8 cellular contexts compared by ENCODE assay signal in the genomic region with DNA sequence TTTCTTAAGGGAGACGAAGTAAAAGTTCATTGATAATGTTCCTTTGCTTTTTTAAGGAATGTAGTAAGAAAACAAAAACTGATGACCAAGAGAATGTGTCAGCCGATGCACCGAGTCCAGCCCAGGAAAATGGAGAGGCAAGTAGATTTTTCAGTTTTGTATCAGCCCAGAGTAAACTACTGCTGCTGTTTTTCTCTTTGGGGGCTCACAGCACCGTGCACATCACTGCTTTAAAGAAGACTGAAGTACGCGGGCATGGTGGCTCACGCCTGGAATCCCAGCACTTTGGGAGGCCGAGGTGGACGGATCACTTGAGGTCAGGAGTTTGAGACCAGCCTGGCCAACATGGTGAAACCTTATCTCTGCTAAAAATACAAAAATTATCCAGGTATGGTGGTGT. TPM values are rescaled to one million over a fixed set of nuclear protein-coding genes. Genes with fewer than 3 reads are reported as not detected.
DNase-seq lines count a peak whose midpoint lies in the region; ATAC-seq, FAIRE-seq and TF ChIP-seq lines count a peak whose summit lies in the region.
"Not testable (repeated sequence)": the region's sequence is repeated elsewhere in the genome, so short reads cannot be mapped to it uniquely, and the experiment has no call there.

No MANE protein-coding gene starts in this region.

- not testable (repeated sequence) for H3K9me3 ChIP-seq in CD4-positive, CD25-positive, alpha-beta regulatory T cell (ENCODE audit: control insufficient read depth in 2 of 2, low read length in 2 of 2); SU-DHL-6 (ENCODE audit: insufficient read depth, low read length); HepG2 (ENCODE audit: low read length); neural progenitor cell (ENCODE audit: low read depth); suprapubic skin

- not testable (repeated sequence) for DNase-seq in CD4-positive, CD25-positive, alpha-beta regulatory T cell; activated T-cell treated with anti-CD3 and anti-CD28 coated beads, Interleukin-2, amount 50 U/mL, for 24 hours; HepG2 (ENCODE audit: low spot score); neural progenitor cell (ENCODE audit: low spot score); suprapubic skin (ENCODE audit: low spot score in 2 of 2)

- H3K9me3 Mint-ChIP-seq in CD4-positive, CD25-positive, alpha-beta regulatory T cell; activated T-cell treated with anti-CD3 and anti-CD28 coated beads, Interleukin-2, amount 50 U/mL, for 24 hours; brain; neural progenitor cell: not testable (repeated sequence)

- BruUV-seq in HepG2 (replicated peaks; lab: Mats Ljungman, UMichigan): not testable (repeated sequence)

- H3K9ac ChIP-seq in KMS-11; SU-DHL-6 (ENCODE audit: low read length); HepG2 (ENCODE audit: insufficient read depth, low read depth, low read length); neural progenitor cell: not testable (repeated sequence)

- peak overlapping the region; percentile 6 for H3K4me3 ChIP-seq in CD4-positive, CD25-positive, alpha-beta regulatory T cell (ENCODE audit: low read depth, low read length)
- not testable (repeated sequence) for H3K4me3 ChIP-seq in KMS-11 (IDR thresholded peaks at IDR 0.05; ENCODE audit: insufficient read depth, low read depth, low read length); SU-DHL-6 (ENCODE audit: insufficient read depth, low read length, poor library complexity, severe bottlenecking)
- H3K4me3 ChIP-seq in HepG2 (replicated peaks in 1 of 3; ENCODE audit: insufficient read depth in 1 of 3, low read depth in 2 of 3, low read length in 3 of 3) (peak overlapping the region in 1 of 3 experiments; percentile 99; a peak in 1 of 6 replicates), neural progenitor cell (peak overlapping the region; percentile 94), suprapubic skin (peak overlapping the region; percentile 79)

- FAIRE-seq in HepG2 (lab: Jason Lieb, UNC): not testable (repeated sequence)

- not testable (repeated sequence) for H3F3A ChIP-seq in SU-DHL-6 (ENCODE audit: insufficient read depth)
- H3F3A ChIP-seq in neural progenitor cell (ENCODE audit: low read depth): peaks cover 12% of the 10 kb centered on the region

- not testable (repeated sequence) for H2AFZ ChIP-seq in KMS-11 (ENCODE audit: low read depth); SU-DHL-6 (ENCODE audit: low read depth, low read length, severe bottlenecking); HepG2 (ENCODE audit: low read length); neural progenitor cell (replicated peaks)

- 94% methylated on average over 9 of the region's 9 CpGs for WGBS in HepG2 (ENCODE audit: low lambda C conversion rate)
- 91% methylated on average over 9 of the region's 9 CpGs for WGBS in suprapubic skin

- not testable (repeated sequence) for H4K20me1 ChIP-seq in KMS-11 (ENCODE audit: insufficient read depth); SU-DHL-6 (ENCODE audit: low read depth, low read length); HepG2 (ENCODE audit: insufficient read depth, low read length)
- H4K20me1 ChIP-seq in neural progenitor cell (ENCODE audit: low read depth): peaks cover 29% of the 10 kb centered on the region

- H3K4me3 Mint-ChIP-seq in CD4-positive, CD25-positive, alpha-beta regulatory T cell: peak overlapping the region; percentile 10 to 90 (median 56)
- peak overlapping the region; percentile 90 for H3K4me3 Mint-ChIP-seq in activated T-cell treated with anti-CD3 and anti-CD28 coated beads, Interleukin-2, amount 50 U/mL, for 24 hours
- H3K4me3 Mint-ChIP-seq in brain (peak overlapping the region; percentile 96 to 99 (median 98)), neural progenitor cell (peak overlapping the region; percentile 98)

- not testable (repeated sequence) for TF ChIP-seq EP300 in HepG2 (IDR thresholded peaks at IDR 0.05; ENCODE audit: low read depth in 2 of 2, low read length in 2 of 2); HepG2 (CRISPR knock-in tag; IDR thresholded peaks at IDR 0.05; ENCODE audit: borderline replicate concordance); suprapubic skin (IDR thresholded peaks at IDR 0.05)

- intact Hi-C loops in HepG2 (cut with micrococcal nuclease; ENCODE audit: unreplicated experiment): loop anchor here (2.0 kb wide), 1 partner anchor 95 kb away; no protein-coding TSS in a partner anchor

- H3K4me2 ChIP-seq in KMS-11 (peak overlapping the region; percentile 77), SU-DHL-6 (ENCODE audit: low read depth, low read length, poor library complexity, severe bottlenecking) (peak overlapping the region; percentile 97), HepG2 (ENCODE audit: low read depth, low read length) (peak overlapping the region; percentile 99), neural progenitor cell (peak overlapping the region; percentile 92)

- POLR2A ChIA-PET in HepG2 (lab: Yijun Ruan, JAX): interaction anchor here (1.5 kb wide), 1 partner anchor 34 kb away, joined by 5 read pairs; no protein-coding TSS in a partner anchor

- H3K27me3 Mint-ChIP-seq in CD4-positive, CD25-positive, alpha-beta regulatory T cell; activated T-cell treated with anti-CD3 and anti-CD28 coated beads, Interleukin-2, amount 50 U/mL, for 24 hours; brain: not testable (repeated sequence)
- peaks cover 11% of the 10 kb centered on the region for H3K27me3 Mint-ChIP-seq in neural progenitor cell (ENCODE audit: insufficient read depth, low read depth)

- in situ Hi-C loops in HepG2 (cut with HindIII; ENCODE audit: extremely low pct_ligation_motif_present, low pct_unique_long_range_greater_than_20kb): not testable (repeated sequence)

- H3K27me3 ChIP-seq in CD4-positive, CD25-positive, alpha-beta regulatory T cell (ENCODE audit: control insufficient read depth, insufficient read depth, low read length); KMS-11 (ENCODE audit: insufficient read depth, low read depth); SU-DHL-6 (ENCODE audit: low read length); HepG2 (ENCODE audit: control insufficient read depth in 1 of 2, insufficient read depth in 2 of 2, low read length in 2 of 2); neural progenitor cell; suprapubic skin: not testable (repeated sequence)

- peaks cover 37% of the 10 kb centered on the region for H3K36me3 ChIP-seq in CD4-positive, CD25-positive, alpha-beta regulatory T cell (ENCODE audit: control insufficient read depth, insufficient read depth, low read length)
- not testable (repeated sequence) for H3K36me3 ChIP-seq in KMS-11 (ENCODE audit: insufficient read depth); SU-DHL-6 (ENCODE audit: low read length); neural progenitor cell
- H3K36me3 ChIP-seq in HepG2 (replicated peaks in 1 of 2; ENCODE audit: control insufficient read depth in 1 of 2, insufficient read depth in 2 of 2, low read length in 2 of 2) (peaks cover 17 to 43% of the 10 kb centered on the region in 2 experiments), suprapubic skin (peaks cover 48% of the 10 kb centered on the region)

- H3K79me2 ChIP-seq in KMS-11 (ENCODE audit: insufficient read depth, low read depth): peaks cover 18% of the 10 kb centered on the region; the same call in 1 of the 2 replicates
- not testable (repeated sequence) for H3K79me2 ChIP-seq in SU-DHL-6 (ENCODE audit: insufficient read depth, low read length)
- H3K79me2 ChIP-seq in HepG2 (ENCODE audit: insufficient read depth, low read length): peaks cover 10% of the 10 kb centered on the region
- peaks cover 17% of the 10 kb centered on the region for H3K79me2 ChIP-seq in neural progenitor cell (ENCODE audit: low read depth)

- peaks cover 18% of the 10 kb centered on the region for H3K4me1 ChIP-seq in CD4-positive, CD25-positive, alpha-beta regulatory T cell (ENCODE audit: control insufficient read depth, insufficient read depth, low read length, poor library complexity, severe bottlenecking)
- H3K4me1 ChIP-seq in KMS-11 (ENCODE audit: low read depth, poor library complexity, severe bottlenecking): peaks cover 45% of the 10 kb centered on the region
- H3K4me1 ChIP-seq in HepG2 (ENCODE audit: insufficient read depth, low read length): peaks cover 56% of the 10 kb centered on the region
- H3K4me1 ChIP-seq in neural progenitor cell: peaks cover 10% of the 10 kb centered on the region
- peaks cover 33% of the 10 kb centered on the region for H3K4me1 ChIP-seq in suprapubic skin

- H3K36me3 Mint-ChIP-seq in CD4-positive, CD25-positive, alpha-beta regulatory T cell: peaks cover 30% of the 10 kb centered on the region
- peaks cover 67% of the 10 kb centered on the region for H3K36me3 Mint-ChIP-seq in activated T-cell treated with anti-CD3 and anti-CD28 coated beads, Interleukin-2, amount 50 U/mL, for 24 hours (ENCODE audit: low read depth)
- H3K36me3 Mint-ChIP-seq in brain (peaks cover 53% of the 10 kb centered on the region), neural progenitor cell (peaks cover 29% of the 10 kb centered on the region)

- not testable (repeated sequence) for TF ChIP-seq POLR2A in HepG2 (IDR thresholded peaks at IDR 0.05; ENCODE audit: insufficient read depth in 1 of 2, low read depth in 2 of 2, low read length in 2 of 2); suprapubic skin (IDR thresholded peaks at IDR 0.05)

- H3K9me2 ChIP-seq in SU-DHL-6 (replicated peaks; ENCODE audit: insufficient read depth, low read length): not testable (repeated sequence)

- H3K4me1 Mint-ChIP-seq in CD4-positive, CD25-positive, alpha-beta regulatory T cell: peaks cover 5 to 41% (median 18%) of the 10 kb centered on the region in 4 donors
- H3K4me1 Mint-ChIP-seq in activated T-cell treated with anti-CD3 and anti-CD28 coated beads, Interleukin-2, amount 50 U/mL, for 24 hours (ENCODE audit: low read depth): peaks cover 35% of the 10 kb centered on the region
- peaks cover 44% of the 10 kb centered on the region for H3K4me1 Mint-ChIP-seq in brain
- peaks cover 20% of the 10 kb centered on the region for H3K4me1 Mint-ChIP-seq in neural progenitor cell

- CTCF ChIA-PET in HepG2 (lab: Yijun Ruan, JAX; ENCODE audit: low intra/inter-chr PET ratio, low total read pairs): not testable (repeated sequence)

- not testable (repeated sequence) for H3K27ac Mint-ChIP-seq in CD4-positive, CD25-positive, alpha-beta regulatory T cell; activated T-cell treated with anti-CD3 and anti-CD28 coated beads, Interleukin-2, amount 50 U/mL, for 24 hours; neural progenitor cell
- H3K27ac Mint-ChIP-seq in brain: peak overlapping the region in 2 of 5 experiments; percentile 48 to 95

- ATAC-seq in CD4-positive, CD25-positive, alpha-beta regulatory T cell (ENCODE audit: low read depth in 2 of 2); HepG2: not testable (repeated sequence)

- not testable (repeated sequence) for H3K27ac ChIP-seq in CD4-positive, CD25-positive, alpha-beta regulatory T cell (ENCODE audit: insufficient read depth, low read length, poor library complexity, severe bottlenecking); KMS-11; SU-DHL-6 (ENCODE audit: low read depth, low read length); HepG2 (ENCODE audit: extremely low read length, insufficient read depth, low read length); neural progenitor cell; suprapubic skin

- TF ChIP-seq CTCF in KMS-11 (conservative IDR thresholded peaks at IDR 0.05; ENCODE audit: low read depth, low read length); SU-DHL-6 (IDR thresholded peaks at IDR 0.05; ENCODE audit: insufficient read depth, low read length, poor library complexity, severe bottlenecking); brain (conservative IDR thresholded peaks at IDR 0.05); HepG2 (CRISPR knock-in tag; IDR thresholded peaks at IDR 0.05); neural progenitor cell (IDR thresholded peaks at IDR 0.05); suprapubic skin (IDR thresholded peaks at IDR 0.05): not testable (repeated sequence)

- not testable (repeated sequence) for TF ChIP-seq RAD21 in HepG2 (CRISPR knock-in tag; IDR thresholded peaks at IDR 0.05)

RNA-seq across cellular contexts. Expression of a gene that starts 1.4 kb away (rescaled TPM):
- total RNA-seq in CD4-positive, CD25-positive, alpha-beta regulatory T cell: 93.2 TPM
- polyA plus RNA-seq in CD4-positive, CD25-positive, alpha-beta regulatory T cell: 100 to 1,000 TPM in 3 of 4 donors, 10 to 100 TPM in 1; 97.0 to 141 (median 114) TPM
- polyA plus RNA-seq in brain (ENCODE audit: insufficient read depth, low read depth, low replicate concordance) (79.8 TPM), HepG2 (2011; rRNA removed) (137 and 144 TPM in 2 replicates)
- total RNA-seq in HepG2 (2016; rRNA removed; fragmentation: Illumina TruSeq; extraction: Trizol) (61.1 and 69.8 TPM in 2 replicates), neural progenitor cell (ENCODE audit: low replicate concordance) (154 and 166 TPM in 2 replicates), suprapubic skin (100 to 1,000 TPM in 1 of 4 donors, 10 to 100 TPM in 3; 37.6 to 105 (median 44.7) TPM)
- 34.2 and 37.8 TPM in 2 replicates for total RNA-seq in HepG2 (2016; cell fraction: cytosol; rRNA removed; fragmentation: Illumina TruSeq; extraction: Trizol; ENCODE audit: low read depth)
- 63.6 and 70.0 TPM in 2 replicates for total RNA-seq in HepG2 (2016; cell fraction: insoluble cytoplasmic fraction; rRNA removed; fragmentation: Illumina TruSeq; extraction: Trizol)
- 62.0 and 64.0 TPM in 2 replicates for total RNA-seq in HepG2 (2016; cell fraction: membrane; rRNA removed; fragmentation: Illumina TruSeq; extraction: Trizol)
- total RNA-seq in HepG2 (2016; cell fraction: nucleus; rRNA removed; fragmentation: Illumina TruSeq; extraction: Trizol): 32.3 and 41.4 TPM in 2 replicates
- 155 and 177 TPM in 2 replicates for polyA plus RNA-seq in HepG2 (2011; cell fraction: cytosol; rRNA removed)
- 165 and 174 TPM in 2 replicates for polyA plus RNA-seq in HepG2 (2011; cell fraction: nucleus; rRNA removed)
- 79.6 and 111 TPM in 2 replicates for polyA plus RNA-seq in HepG2 (2012)
- 46.7 and 48.3 TPM in 2 replicates for polyA plus RNA-seq in HepG2 (2016; cell fraction: cytosol; fragmentation: Illumina TruSeq; extraction: Trizol; ENCODE audit: low read depth)
- polyA plus RNA-seq in HepG2 (2016; cell fraction: insoluble cytoplasmic fraction; fragmentation: Illumina TruSeq; extraction: Trizol; ENCODE audit: low read depth): 78.0 and 81.9 TPM in 2 replicates
- 47.5 and 59.5 TPM in 2 replicates for polyA plus RNA-seq in HepG2 (2016; cell fraction: membrane; fragmentation: Illumina TruSeq; extraction: Trizol; ENCODE audit: low read depth)
- 89.0 and 97.4 TPM in 2 replicates for polyA plus RNA-seq in HepG2 (2016; cell fraction: nucleus; fragmentation: Illumina TruSeq; extraction: Trizol; ENCODE audit: insufficient read depth, low read depth)
- 42.5 and 59.2 TPM in 2 replicates for polyA minus RNA-seq in HepG2 (2011; rRNA and poly(A)+ RNA removed; ENCODE audit: low replicate concordance)
- 31.3 and 38.9 TPM in 2 replicates for polyA minus RNA-seq in HepG2 (2011; cell fraction: cytosol; rRNA and poly(A)+ RNA removed)
- polyA minus RNA-seq in HepG2 (2011; cell fraction: nucleus; rRNA and poly(A)+ RNA removed): 31.5 and 44.4 TPM in 2 replicates

RNA-seq across cellular contexts. Expression of a gene that starts 9.4 kb away (rescaled TPM):
- 155 TPM for total RNA-seq in CD4-positive, CD25-positive, alpha-beta regulatory T cell
- polyA plus RNA-seq in CD4-positive, CD25-positive, alpha-beta regulatory T cell: 100 to 1,000 TPM; 174 to 230 (median 203) TPM
- 116 TPM for polyA plus RNA-seq in brain (ENCODE audit: insufficient read depth, low read depth, low replicate concordance)
- 27.1 and 43.4 TPM in 2 replicates for total RNA-seq in HepG2 (2016; rRNA removed; fragmentation: Illumina TruSeq; extraction: Trizol)
- 72.9 and 78.4 TPM in 2 replicates for total RNA-seq in HepG2 (2016; cell fraction: cytosol; rRNA removed; fragmentation: Illumina TruSeq; extraction: Trizol; ENCODE audit: low read depth)
- total RNA-seq in HepG2 (2016; cell fraction: insoluble cytoplasmic fraction; rRNA removed; fragmentation: Illumina TruSeq; extraction: Trizol): 23.7 and 43.2 TPM in 2 replicates
- total RNA-seq in HepG2 (2016; cell fraction: membrane; rRNA removed; fragmentation: Illumina TruSeq; extraction: Trizol): 74.7 and 83.2 TPM in 2 replicates
- 38.5 and 40.4 TPM in 2 replicates for total RNA-seq in HepG2 (2016; cell fraction: nucleus; rRNA removed; fragmentation: Illumina TruSeq; extraction: Trizol)
- 44.1 and 56.8 TPM in 2 replicates for polyA plus RNA-seq in HepG2 (2011; rRNA removed)
- 43.1 and 61.0 TPM in 2 replicates for polyA plus RNA-seq in HepG2 (2011; cell fraction: cytosol; rRNA removed)
- polyA plus RNA-seq in HepG2 (2011; cell fraction: nucleus; rRNA removed): 170 and 187 TPM in 2 replicates
- polyA plus RNA-seq in HepG2 (2012): 22.9 and 33.5 TPM in 2 replicates
- polyA plus RNA-seq in HepG2 (2016; cell fraction: cytosol; fragmentation: Illumina TruSeq; extraction: Trizol; ENCODE audit: low read depth): 7.9 and 8.6 TPM in 2 replicates
- polyA plus RNA-seq in HepG2 (2016; cell fraction: insoluble cytoplasmic fraction; fragmentation: Illumina TruSeq; extraction: Trizol; ENCODE audit: low read depth): 17.6 and 23.7 TPM in 2 replicates
- 13.1 and 13.7 TPM in 2 replicates for polyA plus RNA-seq in HepG2 (2016; cell fraction: membrane; fragmentation: Illumina TruSeq; extraction: Trizol; ENCODE audit: low read depth)
- 99.7 and 100 TPM in 2 replicates for polyA plus RNA-seq in HepG2 (2016; cell fraction: nucleus; fragmentation: Illumina TruSeq; extraction: Trizol; ENCODE audit: insufficient read depth, low read depth)
- polyA minus RNA-seq in HepG2 (2011; rRNA and poly(A)+ RNA removed; ENCODE audit: low replicate concordance): 44.8 and 70.0 TPM in 2 replicates
- 34.6 and 36.4 TPM in 2 replicates for polyA minus RNA-seq in HepG2 (2011; cell fraction: cytosol; rRNA and poly(A)+ RNA removed)
- 46.0 and 49.1 TPM in 2 replicates for polyA minus RNA-seq in HepG2 (2011; cell fraction: nucleus; rRNA and poly(A)+ RNA removed)
- total RNA-seq in neural progenitor cell (ENCODE audit: low replicate concordance): 75.1 and 87.9 TPM in 2 replicates
- 10 to 100 TPM; 36.4 to 53.1 (median 45.6) TPM for total RNA-seq in suprapubic skin

RNA-seq across cellular contexts. Expression of a gene that starts 41.5 kb away (rescaled TPM):
- total RNA-seq in CD4-positive, CD25-positive, alpha-beta regulatory T cell: 13.9 TPM
- 10 to 100 TPM; 20.5 to 32.9 (median 24.6) TPM for polyA plus RNA-seq in CD4-positive, CD25-positive, alpha-beta regulatory T cell
- polyA plus RNA-seq in brain (ENCODE audit: insufficient read depth, low read depth, low replicate concordance) (18.7 TPM), HepG2 (2011; rRNA removed) (40.0 and 48.0 TPM in 2 replicates)
- total RNA-seq in HepG2 (2016; rRNA removed; fragmentation: Illumina TruSeq; extraction: Trizol) (19.3 and 42.1 TPM in 2 replicates), neural progenitor cell (ENCODE audit: low replicate concordance) (26.8 and 34.2 TPM in 2 replicates), suprapubic skin (10 to 100 TPM; 13.0 to 33.5 (median 20.0) TPM)
- 44.1 and 48.5 TPM in 2 replicates for total RNA-seq in HepG2 (2016; cell fraction: cytosol; rRNA removed; fragmentation: Illumina TruSeq; extraction: Trizol; ENCODE audit: low read depth)
- 18.4 and 43.0 TPM in 2 replicates for total RNA-seq in HepG2 (2016; cell fraction: insoluble cytoplasmic fraction; rRNA removed; fragmentation: Illumina TruSeq; extraction: Trizol)
- total RNA-seq in HepG2 (2016; cell fraction: membrane; rRNA removed; fragmentation: Illumina TruSeq; extraction: Trizol): 47.3 and 50.8 TPM in 2 replicates
- 29.1 and 32.9 TPM in 2 replicates for total RNA-seq in HepG2 (2016; cell fraction: nucleus; rRNA removed; fragmentation: Illumina TruSeq; extraction: Trizol)
- polyA plus RNA-seq in HepG2 (2011; cell fraction: cytosol; rRNA removed): 45.1 and 55.2 TPM in 2 replicates
- polyA plus RNA-seq in HepG2 (2011; cell fraction: nucleus; rRNA removed): 42.8 and 53.8 TPM in 2 replicates
- polyA plus RNA-seq in HepG2 (2012): 30.1 and 30.6 TPM in 2 replicates
- 22.8 and 30.9 TPM in 2 replicates for polyA plus RNA-seq in HepG2 (2016; cell fraction: cytosol; fragmentation: Illumina TruSeq; extraction: Trizol; ENCODE audit: low read depth)
- 20.3 and 20.6 TPM in 2 replicates for polyA plus RNA-seq in HepG2 (2016; cell fraction: insoluble cytoplasmic fraction; fragmentation: Illumina TruSeq; extraction: Trizol; ENCODE audit: low read depth)
- 24.3 and 28.8 TPM in 2 replicates for polyA plus RNA-seq in HepG2 (2016; cell fraction: membrane; fragmentation: Illumina TruSeq; extraction: Trizol; ENCODE audit: low read depth)
- 57.8 and 59.9 TPM in 2 replicates for polyA plus RNA-seq in HepG2 (2016; cell fraction: nucleus; fragmentation: Illumina TruSeq; extraction: Trizol; ENCODE audit: insufficient read depth, low read depth)
- polyA minus RNA-seq in HepG2 (2011; rRNA and poly(A)+ RNA removed; ENCODE audit: low replicate concordance): 17.2 and 64.0 TPM in 2 replicates
- 31.0 and 31.1 TPM in 2 replicates for polyA minus RNA-seq in HepG2 (2011; cell fraction: cytosol; rRNA and poly(A)+ RNA removed)
- 16.2 and 18.9 TPM in 2 replicates for polyA minus RNA-seq in HepG2 (2011; cell fraction: nucleus; rRNA and poly(A)+ RNA removed)

RNA-seq across cellular contexts. Expression of a gene that starts 41.8 kb away (rescaled TPM):
- 42.8 TPM for total RNA-seq in CD4-positive, CD25-positive, alpha-beta regulatory T cell
- polyA plus RNA-seq in CD4-positive, CD25-positive, alpha-beta regulatory T cell: 10 to 100 TPM in 3 of 4 donors, 1 to 10 TPM in 1; 9.7 to 13.0 (median 11.3) TPM
- polyA plus RNA-seq in brain (ENCODE audit: insufficient read depth, low read depth, low replicate concordance) (28.8 TPM), HepG2 (2011; rRNA removed) (41.8 and 63.2 TPM in 2 replicates)
- total RNA-seq in HepG2 (2016; rRNA removed; fragmentation: Illumina TruSeq; extraction: Trizol) (12.4 and 22.3 TPM in 2 replicates), neural progenitor cell (ENCODE audit: low replicate concordance) (22.3 and 41.8 TPM in 2 replicates), suprapubic skin (10 to 100 TPM; 28.1 to 84.6 (median 33.4) TPM)
- 6.5 and 7.4 TPM in 2 replicates for total RNA-seq in HepG2 (2016; cell fraction: cytosol; rRNA removed; fragmentation: Illumina TruSeq; extraction: Trizol; ENCODE audit: low read depth)
- total RNA-seq in HepG2 (2016; cell fraction: insoluble cytoplasmic fraction; rRNA removed; fragmentation: Illumina TruSeq; extraction: Trizol): 9.5 and 21.5 TPM in 2 replicates
- total RNA-seq in HepG2 (2016; cell fraction: membrane; rRNA removed; fragmentation: Illumina TruSeq; extraction: Trizol): 8.1 and 9.0 TPM in 2 replicates
- total RNA-seq in HepG2 (2016; cell fraction: nucleus; rRNA removed; fragmentation: Illumina TruSeq; extraction: Trizol): 22.1 and 27.5 TPM in 2 replicates
- 20.9 and 28.4 TPM in 2 replicates for polyA plus RNA-seq in HepG2 (2011; cell fraction: cytosol; rRNA removed)
- polyA plus RNA-seq in HepG2 (2011; cell fraction: nucleus; rRNA removed): 726 and 860 TPM in 2 replicates
- 33.2 and 40.0 TPM in 2 replicates for polyA plus RNA-seq in HepG2 (2012)
- 5.4 and 7.5 TPM in 2 replicates for polyA plus RNA-seq in HepG2 (2016; cell fraction: cytosol; fragmentation: Illumina TruSeq; extraction: Trizol; ENCODE audit: low read depth)
- polyA plus RNA-seq in HepG2 (2016; cell fraction: insoluble cytoplasmic fraction; fragmentation: Illumina TruSeq; extraction: Trizol; ENCODE audit: low read depth): 16.9 and 19.6 TPM in 2 replicates
- polyA plus RNA-seq in HepG2 (2016; cell fraction: membrane; fragmentation: Illumina TruSeq; extraction: Trizol; ENCODE audit: low read depth): 6.9 and 9.6 TPM in 2 replicates
- 83.7 and 89.3 TPM in 2 replicates for polyA plus RNA-seq in HepG2 (2016; cell fraction: nucleus; fragmentation: Illumina TruSeq; extraction: Trizol; ENCODE audit: insufficient read depth, low read depth)
- polyA minus RNA-seq in HepG2 (2011; rRNA and poly(A)+ RNA removed; ENCODE audit: low replicate concordance): 14.8 and 25.5 TPM in 2 replicates
- polyA minus RNA-seq in HepG2 (2011; cell fraction: cytosol; rRNA and poly(A)+ RNA removed): 12.8 and 13.5 TPM in 2 replicates
- polyA minus RNA-seq in HepG2 (2011; cell fraction: nucleus; rRNA and poly(A)+ RNA removed): 52.1 and 55.8 TPM in 2 replicates

RNA-seq across cellular contexts. Expression of a gene that starts 59.6 kb away (rescaled TPM):
- 55.6 TPM for total RNA-seq in CD4-positive, CD25-positive, alpha-beta regulatory T cell
- 1 to 10 TPM; 2.2 to 4.9 (median 3.8) TPM for polyA plus RNA-seq in CD4-positive, CD25-positive, alpha-beta regulatory T cell
- 44.0 TPM for polyA plus RNA-seq in brain (ENCODE audit: insufficient read depth, low read depth, low replicate concordance)
- total RNA-seq in HepG2 (2016; rRNA removed; fragmentation: Illumina TruSeq; extraction: Trizol): 47.7 and 67.2 TPM in 2 replicates
- 118 and 125 TPM in 2 replicates for total RNA-seq in HepG2 (2016; cell fraction: cytosol; rRNA removed; fragmentation: Illumina TruSeq; extraction: Trizol; ENCODE audit: low read depth)
- 39.3 and 64.3 TPM in 2 replicates for total RNA-seq in HepG2 (2016; cell fraction: insoluble cytoplasmic fraction; rRNA removed; fragmentation: Illumina TruSeq; extraction: Trizol)
- total RNA-seq in HepG2 (2016; cell fraction: membrane; rRNA removed; fragmentation: Illumina TruSeq; extraction: Trizol): 103 and 104 TPM in 2 replicates
- total RNA-seq in HepG2 (2016; cell fraction: nucleus; rRNA removed; fragmentation: Illumina TruSeq; extraction: Trizol): 38.8 and 51.8 TPM in 2 replicates
- 67.1 and 73.1 TPM in 2 replicates for polyA plus RNA-seq in HepG2 (2011; rRNA removed)
- polyA plus RNA-seq in HepG2 (2011; cell fraction: cytosol; rRNA removed): 53.2 and 56.1 TPM in 2 replicates
- 50.7 and 52.2 TPM in 2 replicates for polyA plus RNA-seq in HepG2 (2011; cell fraction: nucleus; rRNA removed)
- polyA plus RNA-seq in HepG2 (2012): 78.2 and 88.0 TPM in 2 replicates
- polyA plus RNA-seq in HepG2 (2016; cell fraction: cytosol; fragmentation: Illumina TruSeq; extraction: Trizol; ENCODE audit: low read depth): 38.6 and 41.3 TPM in 2 replicates
- 59.9 and 75.2 TPM in 2 replicates for polyA plus RNA-seq in HepG2 (2016; cell fraction: insoluble cytoplasmic fraction; fragmentation: Illumina TruSeq; extraction: Trizol; ENCODE audit: low read depth)
- 80.8 and 99.2 TPM in 2 replicates for polyA plus RNA-seq in HepG2 (2016; cell fraction: membrane; fragmentation: Illumina TruSeq; extraction: Trizol; ENCODE audit: low read depth)
- polyA plus RNA-seq in HepG2 (2016; cell fraction: nucleus; fragmentation: Illumina TruSeq; extraction: Trizol; ENCODE audit: insufficient read depth, low read depth): 80.4 and 81.2 TPM in 2 replicates
- polyA minus RNA-seq in HepG2 (2011; rRNA and poly(A)+ RNA removed; ENCODE audit: low replicate concordance): 83.4 and 116 TPM in 2 replicates
- polyA minus RNA-seq in HepG2 (2011; cell fraction: cytosol; rRNA and poly(A)+ RNA removed): 74.6 and 79.0 TPM in 2 replicates
- 55.5 and 74.1 TPM in 2 replicates for polyA minus RNA-seq in HepG2 (2011; cell fraction: nucleus; rRNA and poly(A)+ RNA removed)
- 28.1 and 45.9 TPM in 2 replicates for total RNA-seq in neural progenitor cell (ENCODE audit: low replicate concordance)
- 10 to 100 TPM; 62.7 to 94.5 (median 78.4) TPM for total RNA-seq in suprapubic skin
